In genomic region chr6:25023781-25024180, GRCh38 we compare ENCODE assay signal across 19 cellular contexts.
DNase-seq lines count a peak whose midpoint lies in the region; ATAC-seq and TF ChIP-seq lines count a peak whose summit lies in the region.
"Had no signal": no experiment of that assay in that cellular context is flagged by ENCODE, and none has a peak within 500 bp of the region (broad histone marks: within the 10 kb centered on the region; RNA-seq: fewer than 3 reads in every experiment).

No MANE protein-coding gene starts in this region.

- H3K27me3 Mint-ChIP-seq in MCF 10A (ENCODE audit: insufficient read depth, unreplicated experiment), result no peaks in the 10 kb centered on the region
- H3K27me3 Mint-ChIP-seq: B cell; CD4-positive, CD25-positive, alpha-beta regulatory T cell; CD8-positive, alpha-beta memory T cell had no signal

- no peak overlapping the region for H4K12ac ChIP-seq in trophoblast cell (ENCODE audit: low read depth, low read length)

- CTCF ChIA-PET in MCF 10A (lab: Yijun Ruan, JAX), result interaction anchor here (0.9 to 2.5 kb wide), 2 partner anchors 161 to 167 kb away, joined by 3 to 10 read pairs; no protein-coding TSS in a partner anchor

- H2AK5ac ChIP-seq in mesenchymal stem cell (ENCODE audit: low read length, severe bottlenecking), result no peak overlapping the region
- no peak overlapping the region for H2AK5ac ChIP-seq in trophoblast cell (ENCODE audit: low read length)

- H3K9me3 Mint-ChIP-seq in MCF 10A (ENCODE audit: unreplicated experiment), result no peaks in the 10 kb centered on the region
- H3K9me3 Mint-ChIP-seq: CD4-positive, CD25-positive, alpha-beta regulatory T cell; CD8-positive, alpha-beta memory T cell; GM23338; HFFc6 had no signal

- H3K14ac ChIP-seq in mesenchymal stem cell (ENCODE audit: low read length in 2 of 2) (no peak overlapping the region), trophoblast cell (ENCODE audit: low read length) (no peak overlapping the region)

- H2BK5ac ChIP-seq in mesenchymal stem cell (ENCODE audit: low read depth, low read length, poor library complexity, severe bottlenecking), result no peak overlapping the region
- H2BK5ac ChIP-seq in trophoblast cell (ENCODE audit: low read depth, low read length, poor library complexity), result no peak overlapping the region

- peaks cover 15% of the 10 kb centered on the region for H3K4me1 Mint-ChIP-seq in MCF 10A (ENCODE audit: insufficient read depth, unreplicated experiment)

- peak overlapping the region; percentile 47 for H3K27ac Mint-ChIP-seq in MCF 10A (ENCODE audit: low read depth, unreplicated experiment)
- H3K27ac Mint-ChIP-seq: B cell, GM23338, HFFc6 had no signal

- peak overlapping the region; percentile 9 for H2BK15ac ChIP-seq in mesenchymal stem cell (ENCODE audit: low read depth, poor library complexity, severe bottlenecking)

- no TSS peak for BruUV-seq in MCF 10A (replicated peaks; lab: Mats Ljungman, UMichigan)

- no peak for DNase-seq in MCF 10A (ENCODE audit: unreplicated experiment)
- no peak for DNase-seq in breast epithelium (ENCODE audit: low spot score in 2 of 2)
- DNase-seq in mesenchymal stem cell, result no peak
- no peak for DNase-seq in trophoblast cell
- DNase-seq in AG08396 (ENCODE audit: low spot score), result no peak
- DNase-seq: CD4-positive, CD25-positive, alpha-beta regulatory T cell; CD8-positive, alpha-beta memory T cell; DMS 273 treated with DMSO at 0.1 percent for 48 hours; DMS79; EL; GDM1; HFFc6 had no signal

- no peaks in the 10 kb centered on the region for H3K9me3 ChIP-seq in breast epithelium
- no peaks in the 10 kb centered on the region for H3K9me3 ChIP-seq in mesenchymal stem cell (ENCODE audit: control insufficient read depth, low read length)
- H3K9me3 ChIP-seq in trophoblast cell (ENCODE audit: insufficient read depth, low read depth, low read length), result no peaks in the 10 kb centered on the region
- H3K9me3 ChIP-seq: HAP-1 had no signal

- H3K18ac ChIP-seq in mesenchymal stem cell (ENCODE audit: low read depth in 1 of 2, low read length in 2 of 2), result no peak overlapping the region
- H3K18ac ChIP-seq in trophoblast cell (ENCODE audit: low read length), result no peak overlapping the region

- H3K79me2 ChIP-seq in trophoblast cell (ENCODE audit: control insufficient read depth, insufficient read depth, low read length, poor library complexity), result no peaks in the 10 kb centered on the region

- no peaks in the 10 kb centered on the region for H3K36me3 ChIP-seq in breast epithelium
- H3K36me3 ChIP-seq in mesenchymal stem cell (ENCODE audit: control insufficient read depth in 1 of 2, insufficient read depth in 2 of 2, low read depth in 1 of 2, low read length in 2 of 2), result no peaks in the 10 kb centered on the region
- no peaks in the 10 kb centered on the region for H3K36me3 ChIP-seq in trophoblast cell (ENCODE audit: control insufficient read depth in 1 of 2, insufficient read depth in 2 of 2, low read length in 2 of 2)
- H3K36me3 ChIP-seq: HAP-1 had no signal

- intact Hi-C loops in MCF 10A (cut with micrococcal nuclease) (no loop called here), breast epithelium (cut with DNase I; ENCODE audit: low total_unique reads) (no loop called here)

- no peaks in the 10 kb centered on the region for H3K36me3 Mint-ChIP-seq in MCF 10A (ENCODE audit: insufficient read depth, unreplicated experiment)

- no peak overlapping the region for H2AFZ ChIP-seq in mesenchymal stem cell (ENCODE audit: low read depth, low read length)
- H2AFZ ChIP-seq in trophoblast cell (ENCODE audit: insufficient read depth, low read length, poor library complexity), result no peak overlapping the region

- POLR2A ChIA-PET in MCF 10A (lab: Yijun Ruan, JAX), result no interaction called here

- H4K91ac ChIP-seq in mesenchymal stem cell (ENCODE audit: low read length), result no peak overlapping the region
- H4K91ac ChIP-seq in trophoblast cell (ENCODE audit: low read depth, low read length), result no peak overlapping the region

- H3K79me1 ChIP-seq in mesenchymal stem cell (replicated peaks; ENCODE audit: low read length, poor library complexity, severe bottlenecking), result no peaks in the 10 kb centered on the region
- H3K79me1 ChIP-seq in trophoblast cell (ENCODE audit: low read length), result no peaks in the 10 kb centered on the region

- no peak for TF ChIP-seq POLR2A in breast epithelium (IDR thresholded peaks at IDR 0.05)

- no peak overlapping the region for H2BK12ac ChIP-seq in mesenchymal stem cell (ENCODE audit: low read length in 2 of 2)
- H2BK12ac ChIP-seq in trophoblast cell (ENCODE audit: low read length), result peak overlapping the region; percentile 9

- no peak overlapping the region for H4K8ac ChIP-seq in mesenchymal stem cell (ENCODE audit: low read length)
- no peak overlapping the region for H4K8ac ChIP-seq in trophoblast cell (ENCODE audit: low read depth, low read length)

- no peaks in the 10 kb centered on the region for H3K27me3 ChIP-seq in breast epithelium
- no peaks in the 10 kb centered on the region for H3K27me3 ChIP-seq in mesenchymal stem cell (ENCODE audit: control insufficient read depth in 1 of 2, insufficient read depth in 1 of 2, low read length in 2 of 2)
- no peaks in the 10 kb centered on the region for H3K27me3 ChIP-seq in trophoblast cell (ENCODE audit: insufficient read depth, low read length)
- H3K27me3 ChIP-seq: BLaER1 had no signal

- H3K4me1 ChIP-seq in breast epithelium (no peaks in the 10 kb centered on the region), mesenchymal stem cell (ENCODE audit: control insufficient read depth, insufficient read depth, low read depth, low read length) (no peaks in the 10 kb centered on the region), trophoblast cell (ENCODE audit: control insufficient read depth in 1 of 2, insufficient read depth in 2 of 2, low read length in 2 of 2) (peaks cover 0 to 8% of the 10 kb centered on the region in 2 experiments)

- ATAC-seq in HG03095 (IDR thresholded peaks at IDR 0.05; ENCODE audit: unreplicated experiment), result no peak
- ATAC-seq: GM12878, GM23338 had no signal

- H3K9ac ChIP-seq in mesenchymal stem cell (ENCODE audit: low read length) (no peak overlapping the region), trophoblast cell (ENCODE audit: low read length) (no peak overlapping the region)
- H3K9ac ChIP-seq: BLaER1 had no signal

- H3K4ac ChIP-seq in mesenchymal stem cell (ENCODE audit: low read depth in 1 of 2, low read length in 2 of 2), result no peak overlapping the region
- no peak overlapping the region for H3K4ac ChIP-seq in trophoblast cell (ENCODE audit: low read depth, low read length)

- H3K4me3 ChIP-seq in breast epithelium (no peak overlapping the region), mesenchymal stem cell (ENCODE audit: insufficient read depth in 1 of 2, low read depth in 1 of 2, low read length in 2 of 2) (no peak overlapping the region), trophoblast cell (ENCODE audit: low read depth, low read length) (no peak overlapping the region)
- H3K4me3 ChIP-seq: BLaER1, GM12878, GM23338, HAP-1 had no signal

- H3K27ac ChIP-seq in breast epithelium (no peak overlapping the region), mesenchymal stem cell (ENCODE audit: low read length, poor library complexity, severe bottlenecking) (no peak overlapping the region), trophoblast cell (ENCODE audit: low read depth, low read length) (no peak overlapping the region)
- H3K27ac ChIP-seq: BLaER1, C4-2B had no signal

- 97% methylated on average over 22 of the region's 22 CpGs for WGBS in mesenchymal stem cell
- no CpG with 5 or more reads among the region's 22 CpGs for WGBS in trophoblast cell (ENCODE audit: extremely low coverage, insufficient coverage, insufficient read length)

- H2BK120ac ChIP-seq in mesenchymal stem cell (ENCODE audit: low read depth, low read length), result no peak overlapping the region
- H2BK120ac ChIP-seq in trophoblast cell (ENCODE audit: insufficient read depth, low read length, poor library complexity), result no peak overlapping the region

- H3K23ac ChIP-seq in mesenchymal stem cell (ENCODE audit: low read length in 2 of 2) (no peak overlapping the region), trophoblast cell (ENCODE audit: low read length) (no peak overlapping the region)

- TF ChIP-seq CTCF in MCF 10A (IDR thresholded peaks at IDR 0.05; ENCODE audit: unreplicated experiment) (no peak), breast epithelium (IDR thresholded peaks at IDR 0.05) (no peak)

- H3K4me3 Mint-ChIP-seq in MCF 10A (ENCODE audit: unreplicated experiment), result no peak overlapping the region
- H3K4me3 Mint-ChIP-seq: B cell; CD8-positive, alpha-beta memory T cell; GM23338; HFFc6 had no signal

- H3K4me2 ChIP-seq in mesenchymal stem cell (ENCODE audit: low read length, poor library complexity, severe bottlenecking) (no peak overlapping the region), trophoblast cell (ENCODE audit: low read length) (no peak overlapping the region)
- H3K4me2 ChIP-seq: BLaER1, GM23338 had no signal
